ENCODE assay signal across 17 cellular contexts in genomic region chr9:700365-701282, GRCh38.
DNase-seq lines count a peak whose midpoint lies in the region; ATAC-seq, FAIRE-seq and TF ChIP-seq lines count a peak whose summit lies in the region.
"Had no signal": no experiment of that assay in that cellular context is flagged by ENCODE, and none has a peak within 500 bp of the region (broad histone marks: within the 10 kb centered on the region; RNA-seq: fewer than 3 reads in every experiment).

No MANE protein-coding gene starts in this region.

- H3K9me2 ChIP-seq in hepatocyte (replicated peaks; ENCODE audit: insufficient read depth), result no peaks in the 10 kb centered on the region

- H3K36me3 Mint-ChIP-seq in endodermal cell (ENCODE audit: low read depth), result peaks cover 2% of the 10 kb centered on the region
- H3K36me3 Mint-ChIP-seq: immature natural killer cell had no signal

- H3K4me1 ChIP-seq in endodermal cell (ENCODE audit: control insufficient read depth, insufficient read depth, low read length), result peaks cover 5% of the 10 kb centered on the region
- no peaks in the 10 kb centered on the region for H3K4me1 ChIP-seq in small intestine (ENCODE audit: control insufficient read depth in 2 of 2, insufficient read depth in 1 of 2, low read depth in 1 of 2, low read length in 1 of 2)
- H3K4me1 ChIP-seq in hepatocyte (ENCODE audit: insufficient read depth), result peaks cover 27% of the 10 kb centered on the region
- H3K4me1 ChIP-seq: BE2C had no signal

- H3K9ac ChIP-seq in endodermal cell (ENCODE audit: extremely low read depth, low read length, poor library complexity, severe bottlenecking), result no peak overlapping the region

- no peak overlapping the region for H2AFZ ChIP-seq in hepatocyte

- peaks cover 23% of the 10 kb centered on the region for H3K79me2 ChIP-seq in hepatocyte

- no peaks in the 10 kb centered on the region for H4K20me1 ChIP-seq in hepatocyte (ENCODE audit: insufficient read depth, poor library complexity, severe bottlenecking)

- no peak overlapping the region for H3K4me3 Mint-ChIP-seq in endodermal cell
- H3K4me3 Mint-ChIP-seq: immature natural killer cell had no signal

- WGBS in endodermal cell (ENCODE audit: insufficient coverage in 1 of 2, insufficient read length in 1 of 2), 2 experiments, result 93 to 95% methylated on average over 6 to 9 of the region's 9 CpGs
- WGBS in small intestine, 3 donors, result 37 to 65% (median 55%) methylated on average over 9 of the region's 9 CpGs
- 89% methylated on average over 9 of the region's 9 CpGs for WGBS in hepatocyte (ENCODE audit: low lambda C conversion rate, missing lambda C conversion rate)

- no peaks in the 10 kb centered on the region for H3K36me3 ChIP-seq in endodermal cell (ENCODE audit: control insufficient read depth, insufficient read depth, low read length)
- no peaks in the 10 kb centered on the region for H3K36me3 ChIP-seq in small intestine (ENCODE audit: control insufficient read depth in 2 of 2, insufficient read depth in 2 of 2, low read length in 2 of 2)
- H3K36me3 ChIP-seq in hepatocyte (replicated peaks; ENCODE audit: insufficient read depth, low read depth), result no peaks in the 10 kb centered on the region
- H3K36me3 ChIP-seq: BE2C had no signal

- no peak overlapping the region for H3K4me2 ChIP-seq in hepatocyte

- no peaks in the 10 kb centered on the region for H3K27me3 Mint-ChIP-seq in endodermal cell (ENCODE audit: insufficient read depth)

- H3K9me3 Mint-ChIP-seq in endodermal cell, result no peaks in the 10 kb centered on the region
- H3K9me3 Mint-ChIP-seq: immature natural killer cell had no signal

- peak overlapping the region; percentile 6 for H3K27ac Mint-ChIP-seq in endodermal cell
- H3K27ac Mint-ChIP-seq: immature natural killer cell had no signal

- no peaks in the 10 kb centered on the region for H3K9me3 ChIP-seq in endodermal cell (ENCODE audit: control insufficient read depth, low read length)
- H3K9me3 ChIP-seq in small intestine (ENCODE audit: control insufficient read depth, low read depth), result no peaks in the 10 kb centered on the region
- no peaks in the 10 kb centered on the region for H3K9me3 ChIP-seq in hepatocyte (ENCODE audit: low read depth)
- H3K9me3 ChIP-seq: BE2C had no signal

- H3K4me1 Mint-ChIP-seq in endodermal cell, result peaks cover 28% of the 10 kb centered on the region

- H3K27ac ChIP-seq in endodermal cell (ENCODE audit: low read depth, low read length), result no peak overlapping the region
- no peak overlapping the region for H3K27ac ChIP-seq in small intestine (ENCODE audit: low read depth in 1 of 2, low read length in 1 of 2)
- H3K27ac ChIP-seq in hepatocyte, result no peak overlapping the region

- H3K4me3 ChIP-seq in GM12865 (ENCODE audit: low read depth, low read length), result no peak overlapping the region
- no peak overlapping the region for H3K4me3 ChIP-seq in endodermal cell (ENCODE audit: low read length)
- H3K4me3 ChIP-seq in small intestine (ENCODE audit: low read depth in 1 of 2, low read length in 2 of 2), result no peak overlapping the region
- no peak overlapping the region for H3K4me3 ChIP-seq in hepatocyte

- no peak for FAIRE-seq in small intestine (lab: Jason Lieb, UNC)
- FAIRE-seq: frontal cortex, GM12891, HTR-8/SVneo had no signal

- H3K27me3 ChIP-seq in endodermal cell (ENCODE audit: control insufficient read depth, insufficient read depth, low read length, poor library complexity, severe bottlenecking) (no peaks in the 10 kb centered on the region), small intestine (ENCODE audit: control insufficient read depth in 2 of 2, insufficient read depth in 2 of 2, low read length in 2 of 2) (no peaks in the 10 kb centered on the region), hepatocyte (no peaks in the 10 kb centered on the region)
- H3K27me3 ChIP-seq: BE2C had no signal

- TF ChIP-seq CTCF in GM12865 (IDR thresholded peaks at IDR 0.05; ENCODE audit: insufficient read depth, low read depth, low read length, missing control alignments) (no peak), endodermal cell (conservative IDR thresholded peaks at IDR 0.05) (no peak), hepatocyte (IDR thresholded peaks at IDR 0.05; ENCODE audit: poor library complexity) (no peak)

- peak; percentile 54 for ATAC-seq in HG03565 (IDR thresholded peaks at IDR 0.05; ENCODE audit: unreplicated experiment)
- ATAC-seq in HG02884 (IDR thresholded peaks at IDR 0.05; ENCODE audit: unreplicated experiment), result no peak

- peak; percentile 53 for DNase-seq in GM12865 (ENCODE audit: low read depth)
- DNase-seq in endodermal cell, result no peak
- DNase-seq in small intestine, result peak; percentile 24
- DNase-seq in activated naive CD4-positive, alpha-beta T cell treated with Interleukin-2 at 50 U/mL for 16 hours, result no peak
- no peak for DNase-seq in NCI-H2107 (lab: John Stamatoyannopoulos, UW)
- DNase-seq in hepatocyte (ENCODE audit: low spot score), result no peak
- DNase-seq: activated T-cell treated with anti-CD3 and anti-CD28 coated beads, Interleukin-2, amount 50 U/mL, for 48 hours; BE2C; effector CD8-positive, alpha-beta T cell; HCEC 1CT; immature natural killer cell; midbrain had no signal

Comparison
In these comparisons a context has a peak if more than half of its experiments do, and no peak if none do; other contexts are left out.
1. DNase-seq: peak in GM12865 (single experiment) and small intestine (single experiment); none in endodermal cell (single experiment), activated naive CD4-positive, alpha-beta T cell treated with Interleukin-2 at 50 U/mL for 16 hours (single experiment), NCI-H2107 (single experiment) and hepatocyte (single experiment).